In the genomic region with DNA sequence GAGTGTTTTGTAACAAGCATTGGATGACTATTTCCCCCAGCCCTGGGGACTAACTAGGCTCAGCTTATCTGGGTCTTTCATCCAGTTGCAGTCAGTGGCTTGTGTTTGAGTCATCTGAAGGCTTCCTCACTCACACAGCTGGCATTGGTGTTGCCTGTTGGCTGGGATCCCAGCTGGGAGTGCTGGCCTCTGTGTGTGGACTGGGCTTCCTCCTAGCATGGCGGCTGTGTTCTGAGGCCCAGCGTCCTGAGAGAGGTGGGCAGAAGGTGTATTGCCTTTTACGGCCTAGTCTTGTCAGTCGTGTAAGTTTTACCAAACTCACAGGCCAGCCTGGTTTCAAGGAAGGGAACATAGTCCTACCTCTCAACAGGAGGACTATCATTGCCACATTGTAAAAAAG, we compare ENCODE assay signal across 14 cellular contexts. TPM values are rescaled to one million over a fixed set of nuclear protein-coding genes. Genes with fewer than 3 reads are reported as not detected.
DNase-seq lines count a peak whose midpoint lies in the region; ATAC-seq and TF ChIP-seq lines count a peak whose summit lies in the region.
"Had no signal": no experiment of that assay in that cellular context is flagged by ENCODE, and none has a peak within 500 bp of the region (broad histone marks: within the 10 kb centered on the region; RNA-seq: fewer than 3 reads in every experiment).

No MANE protein-coding gene starts in this region.

- in situ Hi-C loops in brain microvascular endothelial cell (cut with HindIII; ENCODE audit: low pct_ligation_motif_present, low sequenced_read_pairs): no loop called here

- ATAC-seq in GM21576 (IDR thresholded peaks at IDR 0.05; ENCODE audit: unreplicated experiment) (no peak), HG02884 (IDR thresholded peaks at IDR 0.05; ENCODE audit: unreplicated experiment) (no peak), HG03439 (IDR thresholded peaks at IDR 0.05; ENCODE audit: unreplicated experiment) (no peak)
- ATAC-seq: natural killer cell, Right ventricle myocardium inferior had no signal

- no peak overlapping the region for H3K27ac ChIP-seq in brain microvascular endothelial cell
- H3K27ac ChIP-seq: 22Rv1 had no signal

- DNase-seq in DMS 273 (lab: John Stamatoyannopoulos, UW; ENCODE audit: unreplicated experiment) (peak; percentile 41), DMS 273 treated with DMSO at 0.1 percent for 48 hours (lab: John Stamatoyannopoulos, UW) (no peak), MV-4-11 (lab: John Stamatoyannopoulos, UW) (peak; percentile 70), brain microvascular endothelial cell (peak; percentile 68), myocyte (ENCODE audit: low read depth) (peak; percentile 31)
- DNase-seq: activated CD4-positive, CD25-positive, alpha-beta regulatory T cell treated with anti-CD3 and anti-CD28 coated beads, Interleukin-2, amount 50 U/mL, for 72 hours; amniotic stem cell; kidney; natural killer cell had no signal

- no peak overlapping the region for H3K4me3 ChIP-seq in brain microvascular endothelial cell (ENCODE audit: low read depth, low read length)

- TF ChIP-seq CTCF in brain microvascular endothelial cell (IDR thresholded peaks at IDR 0.05; ENCODE audit: low read depth, low read length, missing control alignments): no peak

- H3K27me3 ChIP-seq in brain microvascular endothelial cell (replicated peaks): no peaks in the 10 kb centered on the region

- no peaks in the 10 kb centered on the region for H3K36me3 ChIP-seq in brain microvascular endothelial cell (replicated peaks)

RNA-seq across cellular contexts. Expression of a gene that starts 28.3 kb away (rescaled TPM):
- total RNA-seq in myocyte: 98.0 and 103 TPM in 2 replicates
- 62.9 TPM for polyA plus RNA-seq in myocyte (2012)
